ENCODE assay signal across 8 cellular contexts in the genomic region with DNA sequence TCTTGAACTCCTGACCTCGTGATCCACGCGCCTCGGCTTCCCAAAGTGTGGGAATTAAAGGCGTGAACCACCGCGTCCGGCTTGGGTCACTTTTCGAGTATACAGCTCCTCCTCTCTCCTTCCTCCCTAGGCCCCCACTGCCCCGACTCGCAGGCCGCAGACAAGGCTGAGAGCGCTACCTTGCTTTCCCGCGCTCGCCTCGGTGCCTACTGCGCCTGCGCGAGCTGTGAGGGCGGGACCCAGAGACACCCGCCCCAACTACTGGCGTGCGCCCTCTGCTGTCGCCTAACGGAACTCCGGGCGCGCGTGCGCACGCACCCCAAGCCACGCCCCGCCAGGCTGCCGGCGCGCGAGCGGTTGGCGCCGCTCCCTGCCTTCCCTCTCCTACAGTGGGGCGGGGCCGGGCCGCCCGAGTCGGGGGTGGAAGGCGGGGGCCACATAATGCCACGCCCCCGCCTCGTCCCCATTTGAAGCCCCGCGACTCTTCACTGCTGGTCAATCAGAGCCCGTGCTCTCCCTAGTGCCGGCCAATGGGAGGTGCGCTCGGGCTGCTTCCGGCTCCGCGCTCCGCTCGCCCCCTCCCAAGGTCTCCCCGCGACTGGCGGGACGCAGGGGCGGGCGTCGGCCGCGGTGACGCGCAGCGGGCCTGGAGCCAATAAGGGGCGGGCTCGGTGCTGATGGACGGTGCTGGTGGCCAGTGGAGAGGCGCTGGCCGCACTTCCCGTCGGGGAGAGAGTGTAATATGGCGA. TPM values are rescaled to one million over a fixed set of nuclear protein-coding genes. Genes with fewer than 3 reads are reported as not detected.
A peak's percentile ranks its signal among the peaks of the same experiment; 100 is the strongest.
DNase-seq lines count a peak whose midpoint lies in the region; ATAC-seq and TF ChIP-seq lines count a peak whose summit lies in the region.

A gene (plus strand): TSS at position 730 of the 749 bp plus-strand sequence. CDS start 13 bp downstream, at position 743.

- POLR2A ChIA-PET in PC-9 (lab: Charles Lee; ENCODE audit: unreplicated experiment) = interaction anchor here (0.6 to 1.1 kb wide), 2 partner anchors 32 to 41 kb away, joined by 10 to 16 read pairs; a partner anchor contains a TSS

- peak within 1 kb of the TSS; percentile 72 for H3K27ac ChIP-seq in PC-9
- peak within 1 kb of the TSS; percentile 93 to 96 for H3K27ac ChIP-seq in mucosa of rectum (ENCODE audit: low read depth in 2 of 2, low read length in 2 of 2)

- H2AFZ ChIP-seq in PC-9 = peak within 1 kb of the TSS; percentile 95

- peak within 1 kb of the TSS; percentile 98 for H3K4me2 ChIP-seq in PC-9

- peaks cover 42% of the 10 kb centered on the region for H3K79me2 ChIP-seq in PC-9 (ENCODE audit: low read depth)

- H3K4me1 ChIP-seq in PC-9 (replicated peaks; ENCODE audit: insufficient read depth) = peaks cover 12% of the 10 kb centered on the region
- H3K4me1 ChIP-seq in mucosa of rectum (ENCODE audit: control insufficient read depth in 2 of 2, insufficient read depth in 2 of 2, low read length in 2 of 2) = peaks cover 26 to 41% of the 10 kb centered on the region in 2 donors

- DNase-seq in DMS79 (lab: John Stamatoyannopoulos, UW) (peak; percentile 98), KBM-7 (peak; percentile 100), PC-9 (peak; percentile 97 to 99), erythroblast (lab: John Stamatoyannopoulos, UW) (peak; percentile 99 to 100)
- DNase-seq in activated T-cell treated with anti-CD3 and anti-CD28 coated beads, Interleukin-2, amount 50 U/mL, for 1 hour = peak; percentile 100
- DNase-seq in stimulated activated CD8-positive, alpha-beta memory T cell treated with anti-CD3 and anti-CD28 coated beads, Interleukin-4, amount 100 ng/mL, for 48 hours = peak; percentile 100

- peak within 1 kb of the TSS; percentile 97 for H3K4me3 ChIP-seq in PC-9
- peak within 1 kb of the TSS; percentile 96 to 98 for H3K4me3 ChIP-seq in mucosa of rectum (ENCODE audit: low read length in 2 of 2)

- CTCF ChIA-PET in PC-9 (lab: Charles Lee) = interaction anchor here (1.2 to 1.4 kb wide), 2 partner anchors 41 to 69 kb away, joined by 3 to 4 read pairs; no protein-coding TSS in a partner anchor

- TF ChIP-seq POLR2A in erythroblast (IDR thresholded peaks at IDR 0.05; ENCODE audit: low read length) = peak; percentile 70

- intact Hi-C loops in PC-9 (cut with micrococcal nuclease; ENCODE audit: unreplicated experiment) = loop anchor here (1.0 kb wide), 3 partner anchors 41 to 71 kb away; no protein-coding TSS in a partner anchor

- no TSS peak for BruUV-seq in PC-9 (replicated peaks; lab: Mats Ljungman, UMichigan)

- ATAC-seq in GM21717 (IDR thresholded peaks at IDR 0.05; ENCODE audit: unreplicated experiment) = peak; percentile 77

- TF ChIP-seq CTCF in PC-9 (conservative IDR thresholded peaks at IDR 0.05) = peak; percentile 92

- no peaks in the 10 kb centered on the region; the same call in 1 of the 2 replicates for H4K20me1 ChIP-seq in PC-9 (ENCODE audit: insufficient read depth)

- H3K9ac ChIP-seq in mucosa of rectum (ENCODE audit: low read depth in 1 of 2, low read length in 2 of 2) = peak within 1 kb of the TSS; percentile 97 to 99

- H3K9me3 ChIP-seq in PC-9 (ENCODE audit: insufficient read depth, low read depth) = no peaks in the 10 kb centered on the region
- no peaks in the 10 kb centered on the region for H3K9me3 ChIP-seq in mucosa of rectum (ENCODE audit: control insufficient read depth in 2 of 2, low read length in 2 of 2)

- in situ Hi-C loops in KBM-7 (cut with MboI; ENCODE audit: low pct_unique_long_range_greater_than_20kb, low sequenced_read_pairs) = no loop called here

- peaks cover 13% of the 10 kb centered on the region; the same call in 1 of the 2 replicates for H3F3A ChIP-seq in PC-9 (ENCODE audit: insufficient read depth, low read depth)

- H3K36me3 ChIP-seq in PC-9 (ENCODE audit: low read depth) (no peaks in the 10 kb centered on the region), mucosa of rectum (ENCODE audit: control insufficient read depth in 2 of 2, insufficient read depth in 2 of 2, low read length in 2 of 2) (peaks cover 0 to 12% of the 10 kb centered on the region in 2 donors)

- H3K9me2 ChIP-seq in PC-9 (ENCODE audit: insufficient read depth) = no peaks in the 10 kb centered on the region

- H3K27me3 ChIP-seq in PC-9 (ENCODE audit: insufficient read depth, low read depth) = no peaks in the 10 kb centered on the region
- no peaks in the 10 kb centered on the region for H3K27me3 ChIP-seq in mucosa of rectum (ENCODE audit: control insufficient read depth in 2 of 2, insufficient read depth in 2 of 2, low read length in 2 of 2)

RNA-seq across cellular contexts. Expression of the gene that starts here (rescaled TPM):
- total RNA-seq in PC-9 (2021) = 87.9 and 104 TPM in 2 replicates

Comparison
In these comparisons a context has a peak if more than half of its experiments do, and no peak if none do; other contexts are left out.
1. Peak in every context shown above with its lines: DNase-seq, ATAC-seq, H3K4me3 ChIP-seq and H3K27ac ChIP-seq.